In the genomic region with DNA sequence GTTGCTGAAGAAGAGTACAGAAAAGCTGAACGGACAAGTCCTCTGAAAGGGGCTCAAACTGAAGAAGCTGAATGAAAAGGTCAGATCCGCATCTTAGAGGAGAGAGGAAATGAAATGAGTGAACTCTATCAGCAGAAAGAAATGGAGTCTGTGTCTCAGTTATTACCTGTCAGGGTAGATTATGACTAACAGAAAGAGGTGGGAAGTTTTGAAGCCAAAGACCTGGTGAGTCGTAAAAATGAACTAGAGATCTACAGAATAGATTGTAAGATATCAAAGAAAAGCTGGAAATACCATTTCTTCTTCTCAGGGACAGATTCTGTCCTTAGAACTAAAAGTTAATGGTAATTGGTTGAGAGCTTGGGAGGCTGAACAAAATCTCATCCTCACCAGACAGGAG, we compare ENCODE assay signal across 43 cellular contexts. TPM values are rescaled to one million over a fixed set of nuclear protein-coding genes. Genes with fewer than 3 reads are reported as not detected.
"Had no signal": no experiment of that assay in that cellular context is flagged by ENCODE, and none has a peak within 500 bp of the region (broad histone marks: within the 10 kb centered on the region; RNA-seq: fewer than 3 reads in every experiment).

No MANE protein-coding gene starts in this region.

- H3K9me3 Mint-ChIP-seq: activated naive CD4-positive, alpha-beta T cell treated with anti-CD3 and anti-CD28 coated beads, Interleukin-2, amount 10 ng/mL, durations not matched to agents 7 days and 5 days; activated naive CD4-positive, alpha-beta T cell treated with anti-CD3 and anti-CD28 coated beads, Interleukin-2, amount 50 U/mL, for 24 hours; activated naive CD8-positive, alpha-beta T cell treated with anti-CD3 and anti-CD28 coated beads for 36 hours; activated naive CD8-positive, alpha-beta T cell treated with anti-CD3 and anti-CD28 coated beads, Interleukin-2, amount 10 ng/mL, durations not matched to agents 7 days and 5 days; activated naive CD8-positive, alpha-beta T cell treated with anti-CD3 and anti-CD28 coated beads, Interleukin-2, amount 50 U/mL, for 24 hours; activated T-cell treated with anti-CD3 and anti-CD28 coated beads, Interleukin-2, amount 50 U/mL, for 24 hours; activated T-cell treated with anti-CD3 and anti-CD28 coated beads, Interleukin-2, amount 50 U/mL, for 4 hours; activated T-cell treated with anti-CD3 and anti-CD28 coated beads, Interleukin-2, amount 50 U/mL, for 72 hours; activated T-helper 1 cell treated with anti-CD3 and anti-CD28 coated beads, Interleukin-12 subunit alpha, Interleukin-12 subunit beta, Interleukin-2, Interleukin-4 antibody, amounts not matched to agents 30 ng/mL and 10 ng/mL and 1 ng/mL, durations not matched to agents 14 hours and 24 hours and 36 hours; activated T-helper 2 cell treated with anti-CD3 and anti-CD28 coated beads, Interferon-gamma antibody, Interleukin-2, Interleukin-4, amounts not matched to agents 10 μg/mL and 5 μg/mL and 100 μg/mL, durations not matched to agents 14 hours and 24 hours and 36 hours; brain had no signal

- ATAC-seq: activated naive CD4-positive, alpha-beta T cell treated with anti-CD3 and anti-CD28 coated beads, Interleukin-2, amount 50 U/mL, for 72 hours; activated naive CD8-positive, alpha-beta T cell treated with anti-CD3 and anti-CD28 coated beads, Interleukin-2, amount 50 U/mL, for 24 hours; activated T-cell treated with anti-CD3 and anti-CD28 coated beads, Interleukin-2, amount 50 U/mL, for 4 hours; activated T-cell treated with anti-CD3 and anti-CD28 coated beads, Interleukin-2, amount 50 U/mL, for 72 hours; activated T-helper 17 cell treated with anti-CD3 and anti-CD28 coated beads, Interleukin-2, amount 50 U/mL, for 72 hours; body of pancreas had no signal

- FAIRE-seq: astrocyte had no signal

- H3K27ac ChIP-seq: adrenal gland, ascending aorta, body of pancreas, brain microvascular endothelial cell, breast epithelium, cardiac muscle cell had no signal

- H3K27ac Mint-ChIP-seq: activated naive CD4-positive, alpha-beta T cell treated with anti-CD3 and anti-CD28 coated beads for 36 hours; activated naive CD4-positive, alpha-beta T cell treated with anti-CD3 and anti-CD28 coated beads, Interleukin-2, amount 10 ng/mL, durations not matched to agents 7 days and 5 days; activated naive CD4-positive, alpha-beta T cell treated with anti-CD3 and anti-CD28 coated beads, Interleukin-2, amount 50 U/mL, for 24 hours; activated naive CD4-positive, alpha-beta T cell treated with anti-CD3 and anti-CD28 coated beads, Interleukin-2, amount 50 U/mL, for 72 hours; activated naive CD8-positive, alpha-beta T cell; activated naive CD8-positive, alpha-beta T cell treated with anti-CD3 and anti-CD28 coated beads for 36 hours; activated naive CD8-positive, alpha-beta T cell treated with anti-CD3 and anti-CD28 coated beads, Interleukin-2, amount 10 ng/mL, durations not matched to agents 7 days and 5 days; activated naive CD8-positive, alpha-beta T cell treated with anti-CD3 and anti-CD28 coated beads, Interleukin-2, amount 50 U/mL, for 24 hours; activated T-cell treated with anti-CD3 and anti-CD28 coated beads, Interleukin-2, amount 50 U/mL, for 24 hours; activated T-cell treated with anti-CD3 and anti-CD28 coated beads, Interleukin-2, amount 50 U/mL, for 72 hours; activated T-helper 1 cell treated with anti-CD3 and anti-CD28 coated beads, Interleukin-12 subunit alpha, Interleukin-12 subunit beta, Interleukin-2, Interleukin-4 antibody, amounts not matched to agents 30 ng/mL and 10 ng/mL and 1 ng/mL, durations not matched to agents 14 hours and 24 hours and 36 hours; activated T-helper 17 cell treated with anti-CD3 and anti-CD28 coated beads, Interleukin-2, amount 50 U/mL, for 72 hours; activated T-helper 2 cell treated with anti-CD3 and anti-CD28 coated beads, Interferon-gamma antibody, Interleukin-2, Interleukin-4, amounts not matched to agents 10 μg/mL and 5 μg/mL and 100 μg/mL, durations not matched to agents 14 hours and 24 hours and 36 hours; brain had no signal

- H3K27me3 ChIP-seq: adrenal gland, ascending aorta, body of pancreas, brain microvascular endothelial cell, breast epithelium, cardiac muscle cell had no signal

- H3K4me3 ChIP-seq: adrenal gland, ascending aorta, body of pancreas, breast epithelium, cardiac muscle cell had no signal

- H3K4me3 Mint-ChIP-seq: activated naive CD4-positive, alpha-beta T cell treated with anti-CD3 and anti-CD28 coated beads for 36 hours; activated naive CD4-positive, alpha-beta T cell treated with anti-CD3 and anti-CD28 coated beads, Interleukin-2, amount 10 ng/mL, durations not matched to agents 7 days and 5 days; activated naive CD4-positive, alpha-beta T cell treated with anti-CD3 and anti-CD28 coated beads, Interleukin-2, amount 50 U/mL, for 24 hours; activated naive CD8-positive, alpha-beta T cell; activated naive CD8-positive, alpha-beta T cell treated with anti-CD3 and anti-CD28 coated beads for 36 hours; activated naive CD8-positive, alpha-beta T cell treated with anti-CD3 and anti-CD28 coated beads, Interleukin-2, amount 10 ng/mL, durations not matched to agents 7 days and 5 days; activated naive CD8-positive, alpha-beta T cell treated with anti-CD3 and anti-CD28 coated beads, Interleukin-2, amount 50 U/mL, for 24 hours; activated T-cell treated with anti-CD3 and anti-CD28 coated beads, Interleukin-2, amount 50 U/mL, for 24 hours; activated T-cell treated with anti-CD3 and anti-CD28 coated beads, Interleukin-2, amount 50 U/mL, for 4 hours; activated T-cell treated with anti-CD3 and anti-CD28 coated beads, Interleukin-2, amount 50 U/mL, for 72 hours; activated T-helper 1 cell treated with anti-CD3 and anti-CD28 coated beads, Interleukin-12 subunit alpha, Interleukin-12 subunit beta, Interleukin-2, Interleukin-4 antibody, amounts not matched to agents 30 ng/mL and 10 ng/mL and 1 ng/mL, durations not matched to agents 14 hours and 24 hours and 36 hours; activated T-helper 17 cell treated with anti-CD3 and anti-CD28 coated beads, Interleukin-2, amount 50 U/mL, for 72 hours; brain; central memory CD8-positive, alpha-beta T cell had no signal

- H3K4me1 ChIP-seq: adrenal gland, ascending aorta, body of pancreas, breast epithelium had no signal

- DNase-seq: activated effector memory CD4-positive, alpha-beta T cell treated with anti-CD3 and anti-CD28 coated beads, Interleukin-2, amount 50 U/mL, for 16 hours; activated effector memory CD4-positive, alpha-beta T cell treated with Interleukin-2 at 50 U/mL for 16 hours; activated gamma-delta T cell; activated gamma-delta T cell treated with Interleukin-2 at 50 U/mL for 16 hours; activated naive CD4-positive, alpha-beta T cell; activated naive CD4-positive, alpha-beta T cell treated with anti-CD3 and anti-CD28 coated beads for 36 hours; activated naive CD4-positive, alpha-beta T cell treated with anti-CD3 and anti-CD28 coated beads, Interleukin-2, amount 10 ng/mL, durations not matched to agents 7 days and 5 days; activated naive CD4-positive, alpha-beta T cell treated with anti-CD3 and anti-CD28 coated beads, Interleukin-2, amount 50 U/mL, for 16 hours; activated naive CD4-positive, alpha-beta T cell treated with Interleukin-2 at 50 U/mL for 16 hours; activated naive CD8-positive, alpha-beta T cell treated with anti-CD3 and anti-CD28 coated beads for 36 hours; activated naive CD8-positive, alpha-beta T cell treated with anti-CD3 and anti-CD28 coated beads, Interleukin-2, amount 10 ng/mL, durations not matched to agents 7 days and 5 days; activated naive CD8-positive, alpha-beta T cell treated with anti-CD3 and anti-CD28 coated beads, Interleukin-2, amount 50 U/mL, for 24 hours; activated T-cell treated with anti-CD3 and anti-CD28 coated beads, Interleukin-2, amount 50 U/mL, for 1 hour; activated T-cell treated with anti-CD3 and anti-CD28 coated beads, Interleukin-2, amount 50 U/mL, for 24 hours; activated T-cell treated with anti-CD3 and anti-CD28 coated beads, Interleukin-2, amount 50 U/mL, for 4 hours; activated T-cell treated with anti-CD3 and anti-CD28 coated beads, Interleukin-2, amount 50 U/mL, for 48 hours; activated T-cell treated with anti-CD3 and anti-CD28 coated beads, Interleukin-2, amount 50 U/mL, for 72 hours; adrenal gland; amniotic stem cell; amygdala; anterior cingulate cortex; aorta; body of pancreas; brain microvascular endothelial cell; caudate nucleus; central memory CD4-positive, alpha-beta T cell; cerebellar nuclear complex had no signal

- H3K36me3 Mint-ChIP-seq: activated naive CD4-positive, alpha-beta T cell treated with anti-CD3 and anti-CD28 coated beads, Interleukin-2, amount 10 ng/mL, durations not matched to agents 7 days and 5 days; activated naive CD4-positive, alpha-beta T cell treated with anti-CD3 and anti-CD28 coated beads, Interleukin-2, amount 50 U/mL, for 24 hours; activated naive CD4-positive, alpha-beta T cell treated with anti-CD3 and anti-CD28 coated beads, Interleukin-2, amount 50 U/mL, for 72 hours; activated naive CD8-positive, alpha-beta T cell; activated naive CD8-positive, alpha-beta T cell treated with anti-CD3 and anti-CD28 coated beads for 36 hours; activated naive CD8-positive, alpha-beta T cell treated with anti-CD3 and anti-CD28 coated beads, Interleukin-2, amount 10 ng/mL, durations not matched to agents 7 days and 5 days; brain had no signal

- H3K9me3 ChIP-seq: adrenal gland, ascending aorta, body of pancreas, breast epithelium had no signal

- H3K4me1 Mint-ChIP-seq: activated naive CD4-positive, alpha-beta T cell treated with anti-CD3 and anti-CD28 coated beads, Interleukin-2, amount 10 ng/mL, durations not matched to agents 7 days and 5 days; activated naive CD4-positive, alpha-beta T cell treated with anti-CD3 and anti-CD28 coated beads, Interleukin-2, amount 50 U/mL, for 24 hours; activated naive CD8-positive, alpha-beta T cell treated with anti-CD3 and anti-CD28 coated beads for 36 hours; activated naive CD8-positive, alpha-beta T cell treated with anti-CD3 and anti-CD28 coated beads, Interleukin-2, amount 10 ng/mL, durations not matched to agents 7 days and 5 days; activated naive CD8-positive, alpha-beta T cell treated with anti-CD3 and anti-CD28 coated beads, Interleukin-2, amount 50 U/mL, for 24 hours; activated T-helper 17 cell treated with anti-CD3 and anti-CD28 coated beads, Interleukin-2, amount 50 U/mL, for 72 hours; brain; central memory CD8-positive, alpha-beta T cell had no signal

- H3K27me3 Mint-ChIP-seq: activated naive CD4-positive, alpha-beta T cell treated with anti-CD3 and anti-CD28 coated beads, Interleukin-2, amount 10 ng/mL, durations not matched to agents 7 days and 5 days; activated naive CD4-positive, alpha-beta T cell treated with anti-CD3 and anti-CD28 coated beads, Interleukin-2, amount 50 U/mL, for 24 hours; activated naive CD8-positive, alpha-beta T cell; activated naive CD8-positive, alpha-beta T cell treated with anti-CD3 and anti-CD28 coated beads, Interleukin-2, amount 10 ng/mL, durations not matched to agents 7 days and 5 days; activated T-cell treated with anti-CD3 and anti-CD28 coated beads, Interleukin-2, amount 50 U/mL, for 24 hours; brain; central memory CD8-positive, alpha-beta T cell had no signal

- H3K36me3 ChIP-seq: adrenal gland, ascending aorta, brain microvascular endothelial cell, breast epithelium, cardiac muscle cell had no signal

RNA-seq across cellular contexts. Expression of a gene that starts 11.1 kb away (rescaled TPM):
- total RNA-seq: activated naive CD4-positive, alpha-beta T cell treated with anti-CD3 and anti-CD28 coated beads for 36 hours; activated naive CD4-positive, alpha-beta T cell treated with anti-CD3 and anti-CD28 coated beads, Interleukin-2, amount 50 U/mL, for 72 hours; activated naive CD8-positive, alpha-beta T cell treated with anti-CD3 and anti-CD28 coated beads for 36 hours; activated naive CD8-positive, alpha-beta T cell treated with anti-CD3 and anti-CD28 coated beads, Interleukin-2, amount 10 ng/mL, durations not matched to agents 7 days and 5 days; activated T-cell treated with anti-CD3 and anti-CD28 coated beads, Interleukin-2, amount 50 U/mL, for 4 hours; activated T-cell treated with anti-CD3 and anti-CD28 coated beads, Interleukin-2, amount 50 U/mL, for 72 hours; activated T-helper 1 cell treated with anti-CD3 and anti-CD28 coated beads, Interleukin-12 subunit alpha, Interleukin-12 subunit beta, Interleukin-2, Interleukin-4 antibody, amounts not matched to agents 30 ng/mL and 10 ng/mL and 1 ng/mL, durations not matched to agents 14 hours and 24 hours and 36 hours; activated T-helper 17 cell treated with anti-CD3 and anti-CD28 coated beads, Interleukin-2, amount 50 U/mL, for 72 hours; activated T-helper 2 cell treated with anti-CD3 and anti-CD28 coated beads, Interferon-gamma antibody, Interleukin-2, Interleukin-4, amounts not matched to agents 10 μg/mL and 5 μg/mL and 100 μg/mL, durations not matched to agents 14 hours and 24 hours and 36 hours; aorta; ascending aorta; astrocyte; body of pancreas; breast epithelium; cardiac muscle cell; cardiac septum; cerebellum; chondrocyte had no signal
- polyA plus RNA-seq: adipose tissue, aorta, cardiac muscle cell had no signal
